Comparison of ENCODE assay signal across 8 cellular contexts in the genomic region with DNA sequence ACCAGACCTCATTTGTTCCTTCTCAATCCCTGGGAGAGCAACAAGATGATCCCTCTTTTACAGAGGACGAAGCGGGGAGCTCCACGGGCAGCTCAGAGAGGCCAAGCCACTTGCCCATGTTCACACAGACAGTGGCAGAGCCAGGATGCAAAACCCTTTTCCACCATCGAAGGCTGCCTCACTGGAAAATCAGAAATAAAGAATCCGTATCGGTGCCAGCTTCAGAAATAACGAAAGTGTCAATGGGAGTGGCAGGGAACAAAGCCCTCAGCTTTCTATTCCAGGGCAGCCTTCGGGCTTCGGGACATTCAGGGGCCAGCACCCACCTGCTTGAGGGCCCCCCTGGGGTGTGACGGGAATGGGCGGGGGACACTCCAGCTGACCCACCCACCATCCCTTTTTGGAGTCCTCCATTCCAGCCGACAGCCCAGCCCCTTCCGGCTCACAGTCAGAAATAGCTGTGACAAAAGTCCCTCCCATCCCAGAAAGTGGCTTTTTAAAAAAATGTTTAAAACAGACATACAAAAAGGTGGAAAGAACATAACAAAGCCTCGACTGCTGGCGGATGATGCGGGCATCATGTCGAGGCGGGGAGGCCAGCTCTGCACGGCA. TPM values are rescaled to one million over a fixed set of nuclear protein-coding genes. Genes with fewer than 3 reads are reported as not detected.
DNase-seq lines count a peak whose midpoint lies in the region; ATAC-seq and TF ChIP-seq lines count a peak whose summit lies in the region.

No MANE protein-coding gene starts in this region.

- H3K9me3 Mint-ChIP-seq in stimulated activated memory B cell treated with anti-CD40 and anti-IgM and Interleukin-4, amounts not matched to agents 10 μg/mL and 1 μg/mL and 100 μg/mL, for 72 hours = no peaks in the 10 kb centered on the region

- peak; percentile 42 for TF ChIP-seq POLR2A in GM19193 (IDR thresholded peaks at IDR 0.05; ENCODE audit: extremely low read depth, insufficient read depth, insufficient read length)

- H3K27ac Mint-ChIP-seq in stimulated activated memory B cell treated with anti-CD40 and anti-IgM and Interleukin-4, amounts not matched to agents 10 μg/mL and 1 μg/mL and 100 μg/mL, for 72 hours = peak overlapping the region; percentile 96

- no peaks in the 10 kb centered on the region for H3K27me3 Mint-ChIP-seq in stimulated activated memory B cell treated with anti-CD40 and anti-IgM and Interleukin-4, amounts not matched to agents 10 μg/mL and 1 μg/mL and 100 μg/mL, for 72 hours

- intact Hi-C loops in left ventricle myocardium superior (cut with micrococcal nuclease) = no loop called here

- H3K36me3 Mint-ChIP-seq in stimulated activated memory B cell treated with anti-CD40 and anti-IgM and Interleukin-4, amounts not matched to agents 10 μg/mL and 1 μg/mL and 100 μg/mL, for 72 hours = no peaks in the 10 kb centered on the region

- peak; percentile 71 for ATAC-seq in left ventricle myocardium superior
- no peak for ATAC-seq in stimulated activated memory B cell treated with anti-CD40 and anti-IgM and Interleukin-4, amounts not matched to agents 10 μg/mL and 1 μg/mL and 100 μg/mL, for 72 hours
- ATAC-seq in HG03565 (IDR thresholded peaks at IDR 0.05; ENCODE audit: unreplicated experiment) = no peak
- no peak for ATAC-seq in HG02973 (IDR thresholded peaks at IDR 0.05; ENCODE audit: unreplicated experiment)
- no peak for ATAC-seq in HG03521 (IDR thresholded peaks at IDR 0.05; ENCODE audit: unreplicated experiment)

- H3K4me1 Mint-ChIP-seq in stimulated activated memory B cell treated with anti-CD40 and anti-IgM and Interleukin-4, amounts not matched to agents 10 μg/mL and 1 μg/mL and 100 μg/mL, for 72 hours = peaks cover 91% of the 10 kb centered on the region

- peak overlapping the region; percentile 85 for H3K4me3 Mint-ChIP-seq in stimulated activated memory B cell treated with anti-CD40 and anti-IgM and Interleukin-4, amounts not matched to agents 10 μg/mL and 1 μg/mL and 100 μg/mL, for 72 hours

- DNase-seq in activated effector memory CD4-positive, alpha-beta T cell treated with Interleukin-2 at 50 U/mL for 16 hours = peak; percentile 21
- DNase-seq in left ventricle myocardium superior (peak; percentile 74), ecto neural progenitor cell (ENCODE audit: low spot score) (no peak)

RNA-seq across cellular contexts. Expression of gene IFFO2, which starts 6.0 kb away (rescaled TPM):
- total RNA-seq in left ventricle myocardium superior = 5.0 TPM

RNA-seq across cellular contexts. Expression of gene ALDH4A1, which starts 48.2 kb away (rescaled TPM):
- 27.3 TPM for total RNA-seq in left ventricle myocardium superior
